1 cellular context compared by ENCODE assay signal in genomic region chr17:68456529-68457167, GRCh38.
TF ChIP-seq lines count a peak whose summit lies in the region.

No MANE protein-coding gene starts in this region.

TF ChIP-seq in HEK293, 187 proteins besides CTCF, POLR2A, EP300 and RAD21 (continued from another document):
- no peak for TF ChIP-seq ZNF121 (tag by site-specific recombination; IDR thresholded peaks at IDR 0.05)
